1 cellular context compared by ENCODE assay signal in genomic region chr3:149843502-149843901, GRCh38.
TF ChIP-seq lines count a peak whose summit lies in the region.

No MANE protein-coding gene starts in this region.

TF ChIP-seq in HepG2, 621 proteins besides CTCF, POLR2A, EP300 and RAD21 (continued from another document):
- TF ChIP-seq ZNF503 (CRISPR knock-in tag; IDR thresholded peaks at IDR 0.05) = 0 out of 2 replicates have a peak, but pooled peaks have one; percentile 48
- TF ChIP-seq IKZF5 (CRISPR knock-in tag; IDR thresholded peaks at IDR 0.05) = peak; percentile 29; the same call in 1 of the 2 replicates
- 0 out of 2 replicates have a peak, but pooled peaks have one; percentile 23 for TF ChIP-seq ESRRA (CRISPR knock-in tag; IDR thresholded peaks at IDR 0.05; ENCODE audit: low read depth)
- peak; percentile 59; the same call in 1 of the 2 replicates for TF ChIP-seq TARDBP (CRISPR knock-in tag; IDR thresholded peaks at IDR 0.05)
- TF ChIP-seq ZNF296 (CRISPR knock-in tag; conservative IDR thresholded peaks at IDR 0.05) = no peak
- TF ChIP-seq FOXP4 (CRISPR knock-in tag; IDR thresholded peaks at IDR 0.05) = peak; percentile 74
- TF ChIP-seq, protein P1, sequence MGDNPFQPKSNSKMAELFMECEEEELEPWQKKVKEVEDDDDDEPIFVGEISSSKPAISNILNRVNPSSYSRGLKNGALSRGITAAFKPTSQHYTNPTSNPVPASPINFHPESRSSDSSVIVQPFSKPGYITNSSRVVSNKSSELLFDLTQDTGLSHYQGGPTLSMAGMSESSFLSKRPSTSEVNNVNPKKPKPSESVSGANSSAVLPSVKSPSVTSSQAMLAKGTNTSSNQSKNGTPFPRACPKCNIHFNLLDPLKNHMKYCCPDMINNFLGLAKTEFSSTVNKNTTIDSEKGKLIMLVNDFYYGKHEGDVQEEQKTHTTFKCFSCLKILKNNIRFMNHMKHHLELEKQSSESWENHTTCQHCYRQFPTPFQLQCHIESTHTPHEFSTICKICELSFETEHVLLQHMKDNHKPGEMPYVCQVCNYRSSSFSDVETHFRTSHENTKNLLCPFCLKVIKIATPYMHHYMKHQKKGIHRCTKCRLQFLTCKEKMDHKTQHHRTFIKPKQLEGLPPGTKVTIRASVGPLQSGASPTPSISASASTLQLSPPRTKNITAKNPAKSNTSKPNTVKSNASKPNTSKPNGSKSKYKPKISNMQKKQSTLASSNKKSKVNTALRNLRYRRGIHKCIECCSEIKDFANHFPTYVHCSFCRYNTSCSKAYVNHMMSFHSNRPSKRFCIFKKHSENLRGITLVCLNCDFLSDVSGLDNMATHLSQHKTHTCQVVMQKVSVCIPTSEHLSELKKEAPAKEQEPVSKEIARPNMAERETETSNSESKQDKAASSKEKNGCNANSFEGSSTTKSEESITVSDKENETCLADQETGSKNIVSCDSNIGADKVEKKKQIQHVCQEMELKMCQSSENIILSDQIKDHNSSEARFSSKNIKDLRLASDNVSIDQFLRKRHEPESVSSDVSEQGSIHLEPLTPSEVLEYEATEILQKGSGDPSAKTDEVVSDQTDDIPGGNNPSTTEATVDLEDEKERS (CRISPR knock-in tag; IDR thresholded peaks at IDR 0.05) = peak; percentile 54; the same call in 1 of the 2 replicates
- peak; percentile 45; the same call in 1 of the 2 replicates for TF ChIP-seq HMG20A (CRISPR knock-in tag; IDR thresholded peaks at IDR 0.05; ENCODE audit: borderline replicate concordance)
- peak; percentile 61; the same call in 1 of the 2 replicates for TF ChIP-seq RXRB (CRISPR knock-in tag; IDR thresholded peaks at IDR 0.05; ENCODE audit: borderline replicate concordance)
- TF ChIP-seq FOXO1 (CRISPR knock-in tag; IDR thresholded peaks at IDR 0.05) = peak; percentile 51; the same call in 1 of the 2 replicates
- TF ChIP-seq ETV5 (CRISPR knock-in tag; IDR thresholded peaks at IDR 0.05; ENCODE audit: borderline replicate concordance) = peak; percentile 29; the same call in 1 of the 2 replicates
- peak; percentile 98 for TF ChIP-seq HNF4A (CRISPR knock-in tag; IDR thresholded peaks at IDR 0.05)
- TF ChIP-seq, protein P2, sequence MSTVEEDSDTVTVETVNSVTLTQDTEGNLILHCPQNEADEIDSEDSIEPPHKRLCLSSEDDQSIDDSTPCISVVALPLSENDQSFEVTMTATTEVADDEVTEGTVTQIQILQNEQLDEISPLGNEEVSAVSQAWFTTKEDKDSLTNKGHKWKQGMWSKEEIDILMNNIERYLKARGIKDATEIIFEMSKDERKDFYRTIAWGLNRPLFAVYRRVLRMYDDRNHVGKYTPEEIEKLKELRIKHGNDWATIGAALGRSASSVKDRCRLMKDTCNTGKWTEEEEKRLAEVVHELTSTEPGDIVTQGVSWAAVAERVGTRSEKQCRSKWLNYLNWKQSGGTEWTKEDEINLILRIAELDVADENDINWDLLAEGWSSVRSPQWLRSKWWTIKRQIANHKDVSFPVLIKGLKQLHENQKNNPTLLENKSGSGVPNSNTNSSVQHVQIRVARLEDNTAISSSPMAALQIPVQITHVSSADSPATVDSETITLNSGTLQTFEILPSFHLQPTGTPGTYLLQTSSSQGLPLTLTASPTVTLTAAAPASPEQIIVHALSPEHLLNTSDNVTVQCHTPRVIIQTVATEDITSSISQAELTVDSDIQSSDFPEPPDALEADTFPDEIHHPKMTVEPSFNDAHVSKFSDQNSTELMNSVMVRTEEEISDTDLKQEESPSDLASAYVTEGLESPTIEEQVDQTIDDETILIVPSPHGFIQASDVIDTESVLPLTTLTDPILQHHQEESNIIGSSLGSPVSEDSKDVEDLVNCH (CRISPR knock-in tag; IDR thresholded peaks at IDR 0.05) = no peak
- TF ChIP-seq FOXA3 (CRISPR knock-in tag; IDR thresholded peaks at IDR 0.05) = peak; percentile 55
- TF ChIP-seq ZNF446 (CRISPR knock-in tag; IDR thresholded peaks at IDR 0.05) = no peak
- peak; percentile 72 for TF ChIP-seq NCOR1 (IDR thresholded peaks at IDR 0.05; ENCODE audit: borderline replicate concordance, low read length)
- TF ChIP-seq ZNF33B (CRISPR knock-in tag; IDR thresholded peaks at IDR 0.05) = no peak
- TF ChIP-seq ELF3 (CRISPR knock-in tag; IDR thresholded peaks at IDR 0.05) = peak; percentile 49; the same call in 1 of the 2 replicates
- no peak for TF ChIP-seq KLF13 (CRISPR knock-in tag; IDR thresholded peaks at IDR 0.05)
- TF ChIP-seq, protein P3, sequence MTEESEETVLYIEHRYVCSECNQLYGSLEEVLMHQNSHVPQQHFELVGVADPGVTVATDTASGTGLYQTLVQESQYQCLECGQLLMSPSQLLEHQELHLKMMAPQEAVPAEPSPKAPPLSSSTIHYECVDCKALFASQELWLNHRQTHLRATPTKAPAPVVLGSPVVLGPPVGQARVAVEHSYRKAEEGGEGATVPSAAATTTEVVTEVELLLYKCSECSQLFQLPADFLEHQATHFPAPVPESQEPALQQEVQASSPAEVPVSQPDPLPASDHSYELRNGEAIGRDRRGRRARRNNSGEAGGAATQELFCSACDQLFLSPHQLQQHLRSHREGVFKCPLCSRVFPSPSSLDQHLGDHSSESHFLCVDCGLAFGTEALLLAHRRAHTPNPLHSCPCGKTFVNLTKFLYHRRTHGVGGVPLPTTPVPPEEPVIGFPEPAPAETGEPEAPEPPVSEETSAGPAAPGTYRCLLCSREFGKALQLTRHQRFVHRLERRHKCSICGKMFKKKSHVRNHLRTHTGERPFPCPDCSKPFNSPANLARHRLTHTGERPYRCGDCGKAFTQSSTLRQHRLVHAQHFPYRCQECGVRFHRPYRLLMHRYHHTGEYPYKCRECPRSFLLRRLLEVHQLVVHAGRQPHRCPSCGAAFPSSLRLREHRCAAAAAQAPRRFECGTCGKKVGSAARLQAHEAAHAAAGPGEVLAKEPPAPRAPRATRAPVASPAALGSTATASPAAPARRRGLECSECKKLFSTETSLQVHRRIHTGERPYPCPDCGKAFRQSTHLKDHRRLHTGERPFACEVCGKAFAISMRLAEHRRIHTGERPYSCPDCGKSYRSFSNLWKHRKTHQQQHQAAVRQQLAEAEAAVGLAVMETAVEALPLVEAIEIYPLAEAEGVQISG (CRISPR knock-in tag; IDR thresholded peaks at IDR 0.05) = no peak
- TF ChIP-seq CREM (IDR thresholded peaks at IDR 0.05) = peak; percentile 49; the same call in 1 of the 2 replicates
- TF ChIP-seq CREM (CRISPR knock-in tag; IDR thresholded peaks at IDR 0.05) = no peak
- TF ChIP-seq MED13 (CRISPR knock-in tag; IDR thresholded peaks at IDR 0.05) = no peak
- peak; percentile 48 for TF ChIP-seq TEAD3 (CRISPR knock-in tag; optimal IDR thresholded peaks at IDR 0.05; ENCODE audit: borderline replicate concordance)
- peak; percentile 81 for TF ChIP-seq RCOR2 (CRISPR knock-in tag; IDR thresholded peaks at IDR 0.05)
- peak; percentile 91 for TF ChIP-seq HDAC2 (CRISPR knock-in tag; IDR thresholded peaks at IDR 0.05)
- TF ChIP-seq HNF4G (IDR thresholded peaks at IDR 0.05; ENCODE audit: borderline replicate concordance, low read depth, low read length) = peak; percentile 95
- TF ChIP-seq HNF4G (CRISPR knock-in tag; IDR thresholded peaks at IDR 0.05; ENCODE audit: borderline replicate concordance, low read depth) = peak; percentile 92; the same call in 1 of the 2 replicates
- 0 out of 2 replicates have a peak, but pooled peaks have one; percentile 24 for TF ChIP-seq CHD4 (IDR thresholded peaks at IDR 0.05; ENCODE audit: borderline replicate concordance, low read length)
- 0 out of 2 replicates have a peak, but pooled peaks have one; percentile 28 for TF ChIP-seq ZNF292 (CRISPR knock-in tag; IDR thresholded peaks at IDR 0.05; ENCODE audit: borderline replicate concordance, low read depth)
- TF ChIP-seq SIX1 (CRISPR knock-in tag; IDR thresholded peaks at IDR 0.05; ENCODE audit: borderline replicate concordance) = 0 out of 2 replicates have a peak, but pooled peaks have one; percentile 29
- peak; percentile 47; the same call in 1 of the 2 replicates for TF ChIP-seq KDM1A (CRISPR knock-in tag; IDR thresholded peaks at IDR 0.05)
TF ChIP-seq in HepG2: peak in this region for 76.
